ENCODE assay signal across 1 cellular context in the genomic region with DNA sequence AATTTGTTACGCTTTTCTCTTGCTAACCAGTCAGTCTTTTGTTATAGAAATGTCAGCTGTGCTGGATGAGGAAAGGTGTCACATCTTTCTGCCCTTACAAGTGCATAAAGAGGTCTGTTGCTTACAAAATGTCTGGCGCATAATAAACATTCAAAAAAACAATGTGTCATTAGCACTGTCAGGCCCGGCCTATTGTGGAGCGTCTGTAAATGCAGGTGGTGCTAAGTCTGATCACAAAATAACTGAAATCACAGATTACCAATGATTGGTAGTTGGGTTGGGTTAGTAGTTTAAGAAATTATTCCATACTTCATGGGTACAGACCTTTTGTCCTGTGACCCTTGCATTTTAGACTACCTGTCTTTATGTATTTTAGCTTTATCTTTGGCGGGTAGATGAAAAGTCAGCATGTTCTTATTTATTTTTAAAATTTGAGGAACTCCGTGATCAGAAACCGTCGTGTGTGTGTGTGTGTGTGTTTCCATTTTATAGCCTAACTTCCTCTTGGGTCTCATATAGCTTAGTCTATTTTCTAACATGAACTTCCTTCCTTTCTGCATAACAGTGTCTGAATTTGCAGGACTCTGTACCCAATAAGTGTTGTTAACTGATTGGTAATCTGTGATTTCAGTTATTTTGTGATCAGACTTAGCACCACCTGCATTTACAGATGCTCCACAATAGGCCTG.
TF ChIP-seq lines count a peak whose summit lies in the region.

No MANE protein-coding gene starts in this region.

TF ChIP-seq in HepG2, 621 proteins besides CTCF, POLR2A, EP300 and RAD21 (continued from another document):
- TF ChIP-seq PAXIP1 (CRISPR knock-in tag; conservative IDR thresholded peaks at IDR 0.05) = no peak
- TF ChIP-seq ZNF687 (CRISPR knock-in tag; IDR thresholded peaks at IDR 0.05) = no peak
- no peak for TF ChIP-seq ZNF501 (CRISPR knock-in tag; IDR thresholded peaks at IDR 0.05)
- TF ChIP-seq MAFG (CRISPR knock-in tag; IDR thresholded peaks at IDR 0.05) = no peak
- no peak for TF ChIP-seq ZNF704 (CRISPR knock-in tag; IDR thresholded peaks at IDR 0.05; ENCODE audit: borderline replicate concordance)
- no peak for TF ChIP-seq GATAD1 (CRISPR knock-in tag; IDR thresholded peaks at IDR 0.05)
- TF ChIP-seq PAX8 (CRISPR knock-in tag; IDR thresholded peaks at IDR 0.05; ENCODE audit: borderline replicate concordance) = no peak
- TF ChIP-seq, protein P1, sequence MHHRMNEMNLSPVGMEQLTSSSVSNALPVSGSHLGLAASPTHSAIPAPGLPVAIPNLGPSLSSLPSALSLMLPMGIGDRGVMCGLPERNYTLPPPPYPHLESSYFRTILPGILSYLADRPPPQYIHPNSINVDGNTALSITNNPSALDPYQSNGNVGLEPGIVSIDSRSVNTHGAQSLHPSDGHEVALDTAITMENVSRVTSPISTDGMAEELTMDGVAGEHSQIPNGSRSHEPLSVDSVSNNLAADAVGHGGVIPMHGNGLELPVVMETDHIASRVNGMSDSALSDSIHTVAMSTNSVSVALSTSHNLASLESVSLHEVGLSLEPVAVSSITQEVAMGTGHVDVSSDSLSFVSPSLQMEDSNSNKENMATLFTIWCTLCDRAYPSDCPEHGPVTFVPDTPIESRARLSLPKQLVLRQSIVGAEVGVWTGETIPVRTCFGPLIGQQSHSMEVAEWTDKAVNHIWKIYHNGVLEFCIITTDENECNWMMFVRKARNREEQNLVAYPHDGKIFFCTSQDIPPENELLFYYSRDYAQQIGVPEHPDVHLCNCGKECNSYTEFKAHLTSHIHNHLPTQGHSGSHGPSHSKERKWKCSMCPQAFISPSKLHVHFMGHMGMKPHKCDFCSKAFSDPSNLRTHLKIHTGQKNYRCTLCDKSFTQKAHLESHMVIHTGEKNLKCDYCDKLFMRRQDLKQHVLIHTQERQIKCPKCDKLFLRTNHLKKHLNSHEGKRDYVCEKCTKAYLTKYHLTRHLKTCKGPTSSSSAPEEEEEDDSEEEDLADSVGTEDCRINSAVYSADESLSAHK (CRISPR knock-in tag; IDR thresholded peaks at IDR 0.05; ENCODE audit: borderline replicate concordance) = no peak
- TF ChIP-seq ZNF225 (CRISPR knock-in tag; IDR thresholded peaks at IDR 0.05) = no peak
